7 cellular contexts compared by ENCODE assay signal in the genomic region with DNA sequence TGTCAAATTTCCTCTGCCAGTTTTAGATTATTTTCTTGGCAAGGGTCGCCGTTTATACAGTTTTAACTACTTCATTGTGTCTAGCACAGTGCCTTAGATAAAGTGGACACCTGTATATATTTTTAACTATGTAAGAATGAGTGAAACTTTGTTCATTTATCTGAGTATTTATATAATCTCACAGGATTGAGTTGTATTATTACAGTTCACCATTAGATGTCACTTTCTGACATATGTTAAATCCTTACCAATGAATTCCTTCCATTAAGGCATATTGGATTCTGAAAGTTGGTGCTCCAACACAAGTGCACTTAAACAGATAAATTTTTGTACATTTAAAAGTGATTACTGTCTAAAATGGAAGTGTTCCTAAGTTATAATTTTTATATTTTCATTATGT. TPM values are rescaled to one million over a fixed set of nuclear protein-coding genes. Genes with fewer than 3 reads are reported as not detected.
DNase-seq lines count a peak whose midpoint lies in the region; ATAC-seq, FAIRE-seq and TF ChIP-seq lines count a peak whose summit lies in the region.

No MANE protein-coding gene starts in this region.

- no peaks in the 10 kb centered on the region for H3K36me3 ChIP-seq in osteoblast (ENCODE audit: insufficient read depth, low read length)

- H3K4me1 Mint-ChIP-seq in activated CD8-positive, alpha-beta memory T cell treated with anti-CD3 and anti-CD28 coated beads, Interleukin-2, amount 10 ng/mL, durations not matched to agents 7 days and 5 days: peaks cover 16% of the 10 kb centered on the region

- TF ChIP-seq CTCF in osteoblast (IDR thresholded peaks at IDR 0.05; ENCODE audit: extremely low read depth, low read depth, low read length): peak; percentile 48

- H3K36me3 Mint-ChIP-seq in activated CD8-positive, alpha-beta memory T cell treated with anti-CD3 and anti-CD28 coated beads, Interleukin-2, amount 10 ng/mL, durations not matched to agents 7 days and 5 days: peaks cover 15% of the 10 kb centered on the region

- no peak overlapping the region for H3K27ac Mint-ChIP-seq in activated CD8-positive, alpha-beta memory T cell treated with anti-CD3 and anti-CD28 coated beads, Interleukin-2, amount 10 ng/mL, durations not matched to agents 7 days and 5 days

- H4K20me1 ChIP-seq in osteoblast (ENCODE audit: insufficient read depth, low read length): peaks cover 11% of the 10 kb centered on the region

- CTCF ChIA-PET in activated CD8-positive, alpha-beta memory T cell treated with anti-CD3 and anti-CD28 coated beads, Interleukin-2, amount 10 ng/mL, durations not matched to agents 7 days and 5 days (lab: Charles Lee): no interaction called here

- H3K9me3 Mint-ChIP-seq in activated CD8-positive, alpha-beta memory T cell treated with anti-CD3 and anti-CD28 coated beads, Interleukin-2, amount 10 ng/mL, durations not matched to agents 7 days and 5 days (ENCODE audit: low read depth): no peaks in the 10 kb centered on the region

- no peaks in the 10 kb centered on the region for H3K27me3 ChIP-seq in osteoblast (ENCODE audit: insufficient read depth, low read length)

- peaks cover 30% of the 10 kb centered on the region for H3K79me2 ChIP-seq in osteoblast (ENCODE audit: insufficient read depth, low read length)

- H3K4me3 Mint-ChIP-seq in activated CD8-positive, alpha-beta memory T cell treated with anti-CD3 and anti-CD28 coated beads, Interleukin-2, amount 10 ng/mL, durations not matched to agents 7 days and 5 days: no peak overlapping the region

- no peaks in the 10 kb centered on the region for H3K9me3 ChIP-seq in osteoblast (ENCODE audit: low read depth, low read length)

- peak; percentile 95 for FAIRE-seq in G401.6 (lab: Jason Lieb, UNC)

- H3K27me3 Mint-ChIP-seq in activated CD8-positive, alpha-beta memory T cell treated with anti-CD3 and anti-CD28 coated beads, Interleukin-2, amount 10 ng/mL, durations not matched to agents 7 days and 5 days: no peaks in the 10 kb centered on the region

- no peak overlapping the region for H3K4me2 ChIP-seq in osteoblast (ENCODE audit: insufficient read depth, low read length)

- no peak overlapping the region for H2AFZ ChIP-seq in osteoblast (ENCODE audit: low read length)

- DNase-seq in MV-4-11 (lab: John Stamatoyannopoulos, UW) (peak; percentile 34), dermis blood vessel endothelial cell (peak; percentile 71), osteoblast (ENCODE audit: insufficient read length, low spot score, missing footprints) (no peak), HPDE6-E6E7 (ENCODE audit: extremely low spot score) (no peak)
- DNase-seq in effector CD8-positive, alpha-beta T cell (lab: John Stamatoyannopoulos, UW): no peak
- DNase-seq in activated CD8-positive, alpha-beta memory T cell treated with anti-CD3 and anti-CD28 coated beads, Interleukin-2, amount 10 ng/mL, durations not matched to agents 7 days and 5 days: no peak

- no peak overlapping the region for H3K4me3 ChIP-seq in osteoblast (ENCODE audit: insufficient read depth, low read length)

- no peak for ATAC-seq in activated CD8-positive, alpha-beta memory T cell treated with anti-CD3 and anti-CD28 coated beads, Interleukin-2, amount 10 ng/mL, durations not matched to agents 7 days and 5 days

- H3K4me1 ChIP-seq in osteoblast (ENCODE audit: insufficient read depth, low read length): no peaks in the 10 kb centered on the region

- H3K27ac ChIP-seq in osteoblast (ENCODE audit: low read depth, low read length): no peak overlapping the region

RNA-seq across cellular contexts. Expression of gene ZMYND11, which starts 43.0 kb away (rescaled TPM):
- total RNA-seq in dermis blood vessel endothelial cell (59.4 and 73.2 TPM in 2 replicates), osteoblast (56.5 and 60.4 TPM in 2 replicates)
- total RNA-seq in activated CD8-positive, alpha-beta memory T cell treated with anti-CD3 and anti-CD28 coated beads, Interleukin-2, amount 10 ng/mL, durations not matched to agents 7 days and 5 days: 10 to 100 TPM; 31.8 to 37.6 TPM

Comparison
In these comparisons a context has a peak if more than half of its experiments do, and no peak if none do; other contexts are left out.
1. DNase-seq: peak in MV-4-11 (single experiment) and dermis blood vessel endothelial cell (single experiment); none in osteoblast (single experiment), effector CD8-positive, alpha-beta T cell (single experiment), HPDE6-E6E7 (single experiment) and activated CD8-positive, alpha-beta memory T cell treated with anti-CD3 and anti-CD28 coated beads, Interleukin-2, amount 10 ng/mL, durations not matched to agents 7 days and 5 days (single experiment).